Comparison of ENCODE assay signal across 7 cellular contexts in genomic region chr5:39482098-39482497, GRCh38.
"Had no signal": no experiment of that assay in that cellular context is flagged by ENCODE, and none has a peak within 500 bp of the region (broad histone marks: within the 10 kb centered on the region; RNA-seq: fewer than 3 reads in every experiment).

No MANE protein-coding gene starts in this region.

- H3K4me3 ChIP-seq: GM23248, HAP-1 had no signal

- DNase-seq: GM23248, GOT3, H7, HFFc6, IMR-90 had no signal

- H3K4me3 Mint-ChIP-seq: HFFc6 had no signal

- H3K36me3 ChIP-seq: HAP-1 had no signal

- H3K27ac ChIP-seq: GM23248 had no signal

- ATAC-seq: HCT116 had no signal

- H3K27ac Mint-ChIP-seq: HFFc6 had no signal

- H3K9me3 Mint-ChIP-seq: HFFc6 had no signal

- H3K9ac ChIP-seq: GM23248 had no signal
